2 cellular contexts compared by ENCODE assay signal in genomic region chr14:51849095-51849494, GRCh38.
TF ChIP-seq lines count a peak whose summit lies in the region.

No MANE protein-coding gene starts in this region.

TF ChIP-seq in H1, 55 proteins besides CTCF, POLR2A, EP300 and RAD21:
- no peak for TF ChIP-seq SP2 (IDR thresholded peaks at IDR 0.05; ENCODE audit: low read length)
- TF ChIP-seq JUN (IDR thresholded peaks at IDR 0.05; ENCODE audit: low read depth, low read length) = no peak
- no peak for TF ChIP-seq GTF2F1 (IDR thresholded peaks at IDR 0.05; ENCODE audit: borderline replicate concordance, low read depth, low read length)
- TF ChIP-seq POU5F1 (IDR thresholded peaks at IDR 0.05; ENCODE audit: low read depth, low read length) = no peak
- no peak for TF ChIP-seq NRF1 (IDR thresholded peaks at IDR 0.05; ENCODE audit: low read depth, low read length)
- no peak for TF ChIP-seq JUND (IDR thresholded peaks at IDR 0.05; ENCODE audit: low read length)
- no peak for TF ChIP-seq RNF2 (IDR thresholded peaks at IDR 0.05; ENCODE audit: borderline replicate concordance, low read depth, low read length, missing control alignments, poor library complexity, severe bottlenecking)
- TF ChIP-seq SIN3A (conservative IDR thresholded peaks at IDR 0.05 in 1 of 2, IDR thresholded peaks at IDR 0.05 in 1 of 2; ENCODE audit: low read depth in 1 of 2, low read length in 2 of 2) = no peak
- no peak for TF ChIP-seq HDAC6 (IDR thresholded peaks at IDR 0.05; ENCODE audit: low read depth, low read length)
- no peak for TF ChIP-seq CBX5 (IDR thresholded peaks at IDR 0.05; ENCODE audit: low read depth, low read length)
- TF ChIP-seq TEAD4 (IDR thresholded peaks at IDR 0.05; ENCODE audit: low read depth, low read length) = no peak
- TF ChIP-seq POLR2AphosphoS5 (IDR thresholded peaks at IDR 0.05; ENCODE audit: low read depth, low read length) = no peak
- no peak for TF ChIP-seq TBP (IDR thresholded peaks at IDR 0.05; ENCODE audit: low read depth, low read length)
- TF ChIP-seq CREB1 (IDR thresholded peaks at IDR 0.05) = no peak
- TF ChIP-seq SAP30 (IDR thresholded peaks at IDR 0.05; ENCODE audit: insufficient read depth, insufficient replicate concordance, low read length) = no peak
- TF ChIP-seq KDM5A (IDR thresholded peaks at IDR 0.05; ENCODE audit: low read length) = no peak
- no peak for TF ChIP-seq EGR1 (IDR thresholded peaks at IDR 0.05; ENCODE audit: borderline replicate concordance, low read depth, low read length)
- TF ChIP-seq SUZ12 (IDR thresholded peaks at IDR 0.05; ENCODE audit: low read length) = no peak

TF ChIP-seq in HEK293T, 16 proteins besides CTCF, POLR2A, EP300 and RAD21:
- TF ChIP-seq ZNF384 (IDR thresholded peaks at IDR 0.05) (no peak), FOXA1 (IDR thresholded peaks at IDR 0.05) (no peak), NFRKB (IDR thresholded peaks at IDR 0.05) (no peak), FOXM1 (IDR thresholded peaks at IDR 0.05; ENCODE audit: borderline replicate concordance) (no peak), ELF4 (IDR thresholded peaks at IDR 0.05) (no peak), LEF1 (IDR thresholded peaks at IDR 0.05; ENCODE audit: borderline replicate concordance) (no peak), CTBP1 (IDR thresholded peaks at IDR 0.05; ENCODE audit: borderline replicate concordance) (no peak), PKNOX1 (IDR thresholded peaks at IDR 0.05) (no peak), TARDBP (IDR thresholded peaks at IDR 0.05) (no peak), ARNT (IDR thresholded peaks at IDR 0.05) (no peak), BHLHE40 (IDR thresholded peaks at IDR 0.05; ENCODE audit: borderline replicate concordance) (no peak), HDGF (IDR thresholded peaks at IDR 0.05; ENCODE audit: borderline replicate concordance) (no peak), SP1 (IDR thresholded peaks at IDR 0.05) (no peak), SUZ12 (IDR thresholded peaks at IDR 0.05) (no peak), L3MBTL2 (conservative IDR thresholded peaks at IDR 0.05) (no peak), FOXK2 (IDR thresholded peaks at IDR 0.05) (no peak)
